ENCODE assay signal across 8 cellular contexts in genomic region chr14:58152569-58152857, GRCh38. TPM values are rescaled to one million over a fixed set of nuclear protein-coding genes. Genes with fewer than 3 reads are reported as not detected.
DNase-seq lines count a peak whose midpoint lies in the region; ATAC-seq and TF ChIP-seq lines count a peak whose summit lies in the region.

No MANE protein-coding gene starts in this region.

- peak overlapping the region; percentile 61 for H3K4me3 ChIP-seq in GM12864 (ENCODE audit: low read depth, low read length)
- H3K4me3 ChIP-seq in effector memory CD4-positive, alpha-beta T cell (ENCODE audit: insufficient read depth, low read depth, low read length, poor library complexity, severe bottlenecking), result peak overlapping the region; percentile 74

- no peak overlapping the region for H3K27ac Mint-ChIP-seq in neural crest cell (ENCODE audit: unreplicated experiment)

- H3K4me1 ChIP-seq in effector memory CD4-positive, alpha-beta T cell (ENCODE audit: control insufficient read depth, insufficient read depth, low read length, poor library complexity, severe bottlenecking), result peaks cover 5% of the 10 kb centered on the region

- H3K9me3 ChIP-seq in effector memory CD4-positive, alpha-beta T cell (ENCODE audit: control insufficient read depth, low read length), result no peaks in the 10 kb centered on the region

- no peak for DNase-seq in GM12864 (ENCODE audit: low read depth)
- peak; percentile 8 for DNase-seq in LoVo (ENCODE audit: low spot score)
- DNase-seq in effector memory CD4-positive, alpha-beta T cell, result no peak
- no peak for DNase-seq in neural crest cell (ENCODE audit: low read depth, low spot score)
- DNase-seq in GM10248 (ENCODE audit: extremely low spot score), result no peak
- DNase-seq in stimulated activated CD4-positive, alpha-beta T cell treated with anti-CD3 and anti-CD28 coated beads, Interleukin-15, amount 100 ng/mL, for 24 hours, result no peak
- DNase-seq in UCSD-AML1 (lab: John Stamatoyannopoulos, UW; ENCODE audit: unreplicated experiment), result no peak

- H3K27me3 Mint-ChIP-seq in neural crest cell (ENCODE audit: low read depth), result peaks cover 23% of the 10 kb centered on the region

- no peak overlapping the region for H3K27ac ChIP-seq in effector memory CD4-positive, alpha-beta T cell (ENCODE audit: insufficient read depth, low read length, poor library complexity, severe bottlenecking)

- H3K27me3 ChIP-seq in effector memory CD4-positive, alpha-beta T cell (replicated peaks; ENCODE audit: control insufficient read depth, insufficient read depth, low read length, poor library complexity, severe bottlenecking), result peaks cover 12% of the 10 kb centered on the region

- no peaks in the 10 kb centered on the region for H3K36me3 ChIP-seq in effector memory CD4-positive, alpha-beta T cell (ENCODE audit: control insufficient read depth, insufficient read depth, low read length)

- POLR2A ChIA-PET in GM10248 (lab: Yijun Ruan, JAX), result no interaction called here

- peaks cover 23% of the 10 kb centered on the region for H3K4me1 Mint-ChIP-seq in neural crest cell

- CTCF ChIA-PET in GM10248 (lab: Yijun Ruan, JAX), result interaction anchor here (1.2 kb wide), 1 partner anchor 13 kb away, joined by 4 read pairs; no protein-coding TSS in a partner anchor

- H3K4me3 Mint-ChIP-seq in neural crest cell, result peak overlapping the region; percentile 91

- no peaks in the 10 kb centered on the region for H3K36me3 Mint-ChIP-seq in neural crest cell (ENCODE audit: low read depth)

- TF ChIP-seq CTCF in GM12864 (IDR thresholded peaks at IDR 0.05; ENCODE audit: low read depth, low read length, missing control alignments) (no peak), neural crest cell (conservative IDR thresholded peaks at IDR 0.05) (no peak), GM10248 (IDR thresholded peaks at IDR 0.05; ENCODE audit: control extremely low read depth, extremely low read depth, low read depth, missing control alignments) (no peak)

- no peak for ATAC-seq in activated CD4-positive, CD25-positive, alpha-beta regulatory T cell treated with anti-CD3 and anti-CD28 coated beads, Interleukin-2, amount 50 U/mL, for 24 hours

- H3K9me3 Mint-ChIP-seq in neural crest cell, result no peaks in the 10 kb centered on the region

RNA-seq across cellular contexts. Expression of gene ARMH4, which starts 0.5 kb away (rescaled TPM):
- total RNA-seq in neural crest cell, result 31.2 and 36.2 TPM in 2 replicates

RNA-seq across cellular contexts. Expression of gene ACTR10, which starts 47.4 kb away (rescaled TPM):
- 55.7 and 57.0 TPM in 2 replicates for total RNA-seq in neural crest cell
